In the genomic region with DNA sequence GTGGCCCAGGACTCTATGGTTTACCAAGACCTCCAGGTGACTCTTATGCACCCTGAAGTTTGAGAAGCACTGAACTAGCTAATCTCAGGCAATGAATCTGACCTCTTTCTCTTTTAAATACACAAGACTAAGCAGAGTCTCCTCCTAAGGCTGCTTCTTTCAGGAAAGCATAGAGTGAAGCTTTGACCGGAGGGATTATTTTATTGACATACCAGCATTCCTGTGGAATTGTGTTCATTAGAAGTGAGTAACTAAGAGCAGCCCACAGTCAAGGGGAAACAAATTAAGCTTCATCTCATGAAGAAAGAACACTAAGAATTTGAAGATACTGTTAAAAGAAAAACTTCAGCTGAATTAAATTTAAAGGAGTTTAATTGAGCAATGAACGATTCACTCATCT, we compare ENCODE assay signal across 1 cellular context.
TF ChIP-seq lines count a peak whose summit lies in the region.

No MANE protein-coding gene starts in this region.

TF ChIP-seq in HepG2, 621 proteins besides CTCF, POLR2A, EP300 and RAD21 (continued from another document):
- TF ChIP-seq ZNF800 (CRISPR knock-in tag; IDR thresholded peaks at IDR 0.05) (no peak), HNRNPK (IDR thresholded peaks at IDR 0.05; ENCODE audit: low read depth, low read length, poor library complexity, severe bottlenecking) (no peak), TBX3 (IDR thresholded peaks at IDR 0.05; ENCODE audit: borderline replicate concordance) (no peak), SMAD3 (CRISPR knock-in tag; IDR thresholded peaks at IDR 0.05) (no peak)
- TF ChIP-seq, protein P1, sequence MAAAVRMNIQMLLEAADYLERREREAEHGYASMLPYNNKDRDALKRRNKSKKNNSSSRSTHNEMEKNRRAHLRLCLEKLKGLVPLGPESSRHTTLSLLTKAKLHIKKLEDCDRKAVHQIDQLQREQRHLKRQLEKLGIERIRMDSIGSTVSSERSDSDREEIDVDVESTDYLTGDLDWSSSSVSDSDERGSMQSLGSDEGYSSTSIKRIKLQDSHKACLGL (CRISPR knock-in tag; IDR thresholded peaks at IDR 0.05) = no peak
TF ChIP-seq in HepG2: peak in this region for 0.
